ENCODE assay signal across 29 cellular contexts in the genomic region with DNA sequence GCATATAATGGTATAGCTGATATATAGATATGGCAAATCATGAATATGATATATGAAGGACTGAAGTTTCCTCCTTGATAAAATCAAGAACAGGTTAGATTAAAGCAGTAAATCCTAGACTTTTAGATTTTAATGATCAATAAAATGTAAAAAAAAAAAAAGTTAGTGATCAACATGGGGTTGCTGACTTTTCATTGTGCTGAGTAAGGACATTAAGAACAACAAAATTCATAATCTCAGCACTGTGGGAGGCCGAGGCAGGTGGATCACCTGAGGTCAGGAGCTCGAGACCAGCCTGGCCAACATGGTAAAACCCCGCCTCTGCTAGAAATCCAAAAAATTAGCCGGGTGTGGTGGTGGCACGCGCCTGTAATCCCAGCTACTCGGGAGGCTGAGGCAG. TPM values are rescaled to one million over a fixed set of nuclear protein-coding genes. Genes with fewer than 3 reads are reported as not detected.
"Had no signal": no experiment of that assay in that cellular context is flagged by ENCODE, and none has a peak within 500 bp of the region (broad histone marks: within the 10 kb centered on the region; RNA-seq: fewer than 3 reads in every experiment).

No MANE protein-coding gene starts in this region.

- H3K27me3 ChIP-seq: esophagus squamous epithelium, neutrophil, pancreas, sigmoid colon, suprapubic skin, transverse colon, upper lobe of right lung, vagina had no signal

- H3K9me3 Mint-ChIP-seq: immature natural killer cell; memory B cell; mesothelial cell of epicardium; naive B cell; natural killer cell treated with Interleukin-12 subunit alpha and Interleukin-12 subunit beta and Interleukin-15 and Interleukin-18, amount 100 ng/mL, for 72 hours; neural crest cell; stimulated activated naive B cell treated with anti-CD40 and anti-IgM and Interleukin-4, amounts not matched to agents 10 μg/mL and 1 μg/mL and 100 μg/mL, for 72 hours; stimulated activated naive CD8-positive, alpha-beta T cell treated with anti-CD3 and anti-CD28 coated beads, Interleukin-15, Interleukin-2, amounts not matched to agents 100 ng/mL and 50 ng/mL, for 24 hours had no signal

- ATAC-seq: left lobe of liver; mucosa of descending colon; natural killer cell treated with Interleukin-12 subunit alpha and Interleukin-12 subunit beta and Interleukin-15 and Interleukin-18, amount 100 ng/mL, for 72 hours; pancreas; stimulated activated naive B cell treated with anti-CD40 and anti-IgM and Interleukin-4, amounts not matched to agents 10 μg/mL and 1 μg/mL and 100 μg/mL, for 72 hours; upper lobe of right lung had no signal

- H3K36me3 Mint-ChIP-seq: naive B cell had no signal

- H3K27me3 Mint-ChIP-seq: memory B cell; naive B cell; natural killer cell treated with Interleukin-12 subunit alpha and Interleukin-12 subunit beta and Interleukin-15 and Interleukin-18, amount 100 ng/mL, for 72 hours; progenitor cell of endocrine pancreas; stimulated activated naive B cell treated with anti-CD40 and anti-IgM and Interleukin-4, amounts not matched to agents 10 μg/mL and 1 μg/mL and 100 μg/mL, for 72 hours; stimulated activated naive CD8-positive, alpha-beta T cell treated with anti-CD3 and anti-CD28 coated beads, Interleukin-15, Interleukin-2, amounts not matched to agents 100 ng/mL and 50 ng/mL, for 24 hours had no signal

- H3K27ac ChIP-seq: esophagus squamous epithelium, neutrophil, pancreas, sigmoid colon, suprapubic skin, transverse colon, upper lobe of right lung, vagina had no signal

- H3K27ac Mint-ChIP-seq: immature natural killer cell; memory B cell; mesothelial cell of epicardium; naive B cell; natural killer cell treated with Interleukin-12 subunit alpha and Interleukin-12 subunit beta and Interleukin-15 and Interleukin-18, amount 100 ng/mL, for 72 hours; progenitor cell of endocrine pancreas; stimulated activated naive B cell treated with anti-CD40 and anti-IgM and Interleukin-4, amounts not matched to agents 10 μg/mL and 1 μg/mL and 100 μg/mL, for 72 hours; stimulated activated naive CD8-positive, alpha-beta T cell treated with anti-CD3 and anti-CD28 coated beads, Interleukin-15, Interleukin-2, amounts not matched to agents 100 ng/mL and 50 ng/mL, for 24 hours had no signal

- H3K36me3 ChIP-seq: neutrophil had no signal

- H3K4me3 Mint-ChIP-seq: immature natural killer cell; memory B cell; mesothelial cell of epicardium; naive B cell; natural killer cell treated with Interleukin-12 subunit alpha and Interleukin-12 subunit beta and Interleukin-15 and Interleukin-18, amount 100 ng/mL, for 72 hours; neural crest cell; stimulated activated naive B cell treated with anti-CD40 and anti-IgM and Interleukin-4, amounts not matched to agents 10 μg/mL and 1 μg/mL and 100 μg/mL, for 72 hours; stimulated activated naive CD8-positive, alpha-beta T cell treated with anti-CD3 and anti-CD28 coated beads, Interleukin-15, Interleukin-2, amounts not matched to agents 100 ng/mL and 50 ng/mL, for 24 hours had no signal

- FAIRE-seq: endothelial cell of umbilical vein had no signal

- H3K4me3 ChIP-seq: esophagus squamous epithelium, lung, mucosa of descending colon, pancreas, sigmoid colon, suprapubic skin, transverse colon, upper lobe of right lung, vagina had no signal

- H3K4me1 Mint-ChIP-seq: neural crest cell had no signal

- H3K9me3 ChIP-seq: esophagus squamous epithelium, mucosa of descending colon, neutrophil, pancreas, sigmoid colon, suprapubic skin, transverse colon, upper lobe of right lung, vagina had no signal

- DNase-seq: cortex of kidney; effector CD4-positive, alpha-beta T cell; esophagus squamous epithelium; foreskin melanocyte; glutamatergic neuron; hypothalamus; immature natural killer cell; kidney; mucosa of descending colon; naive B cell; sigmoid colon; stimulated activated CD4-positive, alpha-beta T cell treated with anti-CD3 and anti-CD28 coated beads, Interleukin-2, amount 100 ng/mL, for 24 hours; stimulated activated CD4-positive, alpha-beta T cell treated with anti-CD3 and anti-CD28 coated beads, Interleukin-4, amount 100 ng/mL, for 4 hours; stimulated activated naive B cell treated with anti-CD40 and anti-IgM and Interleukin-4, amounts not matched to agents 10 μg/mL and 1 μg/mL and 100 μg/mL, for 72 hours; transverse colon; upper lobe of right lung had no signal

RNA-seq across cellular contexts. Expression of a gene that starts 23.4 kb away (rescaled TPM):
- polyA plus RNA-seq: immature natural killer cell had no signal
